Comparison of ENCODE assay signal across 9 cellular contexts in genomic region chr15:56428821-56429458, GRCh38. TPM values are rescaled to one million over a fixed set of nuclear protein-coding genes. Genes with fewer than 3 reads are reported as not detected.
DNase-seq lines count a peak whose midpoint lies in the region; ATAC-seq and TF ChIP-seq lines count a peak whose summit lies in the region.
"Had no signal": no experiment of that assay in that cellular context is flagged by ENCODE, and none has a peak within 500 bp of the region (broad histone marks: within the 10 kb centered on the region; RNA-seq: fewer than 3 reads in every experiment).

No MANE protein-coding gene starts in this region.

- no peak for ATAC-seq in esophagus mucosa

- no peak for TF ChIP-seq POLR2A in Peyer's patch (IDR thresholded peaks at IDR 0.05)

- DNase-seq in DMS79 treated with DMSO at 0.1 percent for 48 hours (lab: John Stamatoyannopoulos, UW) (peak; percentile 33), DMS79 (lab: John Stamatoyannopoulos, UW) (no peak), HL-60 (ENCODE audit: low read depth in 1 of 2, low spot score in 1 of 2) (peak in 1 of 2 experiments; percentile 3), Peyer's patch (no peak), fibroblast of mammary gland (ENCODE audit: low read depth) (peak; percentile 51), retinal pigment epithelial cell (ENCODE audit: low read depth) (no peak)
- DNase-seq in stimulated activated CD4-positive, alpha-beta T cell treated with anti-CD3 and anti-CD28 coated beads, Interleukin-4, amount 100 ng/mL, for 4 hours = no peak

- TF ChIP-seq CTCF in HL-60 (IDR thresholded peaks at IDR 0.05; ENCODE audit: insufficient read depth, low read length) (peak; percentile 22), Peyer's patch (IDR thresholded peaks at IDR 0.05) (peak in 5 of 6 experiments; percentile 21 to 75 (median 62)), fibroblast of mammary gland (conservative IDR thresholded peaks at IDR 0.05; ENCODE audit: control insufficient read depth, insufficient read depth, low read depth, low read length) (peak; percentile 58), retinal pigment epithelial cell (conservative IDR thresholded peaks at IDR 0.05; ENCODE audit: low read depth, low read length) (peak; percentile 33)

- no peak overlapping the region for H3K27ac ChIP-seq in HL-60 (replicated peaks)
- no peak overlapping the region for H3K27ac ChIP-seq in Peyer's patch
- H3K27ac ChIP-seq: BLaER1 treated with 17β-estradiol and CSF1 and Interleukin-3, amounts not matched to agents 10 nM and 100 nM had no signal

- no peaks in the 10 kb centered on the region for H3K36me3 ChIP-seq in Peyer's patch

- H3K27me3 ChIP-seq in HL-60 (ENCODE audit: insufficient read depth, poor library complexity, severe bottlenecking) (no peaks in the 10 kb centered on the region), Peyer's patch (no peaks in the 10 kb centered on the region)
- H3K27me3 ChIP-seq: BLaER1 treated with 17β-estradiol and CSF1 and Interleukin-3, amounts not matched to agents 10 nM and 100 nM had no signal

- H3K9me3 ChIP-seq in Peyer's patch = no peaks in the 10 kb centered on the region

- no peaks in the 10 kb centered on the region for H3K4me1 ChIP-seq in Peyer's patch
- H3K4me1 ChIP-seq: BLaER1 treated with 17β-estradiol and CSF1 and Interleukin-3, amounts not matched to agents 10 nM and 100 nM had no signal

- no peak overlapping the region for H3K4me3 ChIP-seq in HL-60 (replicated peaks; ENCODE audit: insufficient read depth, low read length)
- no peak overlapping the region for H3K4me3 ChIP-seq in Peyer's patch
- H3K4me3 ChIP-seq in fibroblast of mammary gland (ENCODE audit: control insufficient read depth, low read depth, low read length) = no peak overlapping the region
- H3K4me3 ChIP-seq in retinal pigment epithelial cell (ENCODE audit: low read length) = no peak overlapping the region
- H3K4me3 ChIP-seq: BLaER1 treated with 17β-estradiol and CSF1 and Interleukin-3, amounts not matched to agents 10 nM and 100 nM had no signal

RNA-seq across cellular contexts. Expression of gene MNS1, which starts 36.0 kb away (rescaled TPM):
- total RNA-seq in Peyer's patch = 1 to 10 TPM in 3 of 4 donors, under 1 TPM in 1; 0.70 to 3.2 (median 1.5) TPM
- 2.4 TPM for total RNA-seq in esophagus mucosa

Comparison
In these comparisons a context has a peak if more than half of its experiments do, and no peak if none do; other contexts are left out.
1. DNase-seq: peak in DMS79 treated with DMSO at 0.1 percent for 48 hours (single experiment) and fibroblast of mammary gland (single experiment); none in DMS79 (single experiment), Peyer's patch (0 of 3), retinal pigment epithelial cell (single experiment) and stimulated activated CD4-positive, alpha-beta T cell treated with anti-CD3 and anti-CD28 coated beads, Interleukin-4, amount 100 ng/mL, for 4 hours (0 of 2).
2. Peak in every context shown above with its lines, with median percentiles within 50 percentile points of each other: CTCF ChIP-seq.